In the genomic region with DNA sequence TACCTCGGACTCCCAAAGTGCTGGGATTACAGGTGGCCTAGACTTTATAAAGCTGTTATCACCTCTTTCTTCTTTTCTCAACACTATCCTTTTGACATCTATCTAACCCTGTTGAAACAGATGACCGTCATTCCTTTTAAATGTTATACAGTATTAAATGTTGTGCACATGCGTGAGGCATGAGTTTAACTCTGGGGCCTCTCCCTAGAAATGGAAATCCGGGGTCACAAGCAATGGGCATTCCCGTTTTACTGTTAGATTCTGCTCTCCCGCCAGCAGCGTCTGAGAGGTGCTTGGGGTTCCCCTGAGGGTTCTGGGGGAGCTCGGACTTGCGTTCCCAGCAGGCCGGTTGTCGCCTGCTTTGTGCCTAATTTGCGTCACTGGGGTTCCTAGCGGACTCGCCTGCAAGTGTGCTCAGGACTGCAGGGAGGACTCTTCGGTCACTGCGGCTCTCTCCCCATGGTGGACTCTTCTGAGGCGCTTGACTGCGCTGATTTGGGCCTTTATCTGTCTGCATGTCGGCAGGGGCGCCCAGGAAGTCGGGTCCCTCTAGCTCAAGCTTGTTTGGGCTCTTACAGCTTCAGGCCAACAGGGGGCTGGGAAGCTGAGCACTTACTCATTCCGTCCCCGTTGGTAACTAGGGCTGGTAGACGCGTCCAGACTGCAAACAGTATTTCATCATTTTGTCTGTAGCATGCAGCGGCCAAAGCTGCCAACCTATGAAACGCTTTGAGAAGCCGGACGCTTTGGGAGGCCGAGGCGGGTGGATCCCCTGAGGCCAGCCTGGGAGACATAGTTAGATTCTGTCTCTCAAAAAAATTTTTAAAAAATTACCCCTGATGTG, we compare ENCODE assay signal across 8 cellular contexts. TPM values are rescaled to one million over a fixed set of nuclear protein-coding genes. Genes with fewer than 3 reads are reported as not detected.
A peak's percentile ranks its signal among the peaks of the same experiment; 100 is the strongest.
DNase-seq lines count a peak whose midpoint lies in the region; ATAC-seq and TF ChIP-seq lines count a peak whose summit lies in the region.

No MANE protein-coding gene starts in this region.

- H3K9me3 ChIP-seq in DND-41 (ENCODE audit: insufficient read depth, low read length, severe bottlenecking), result no peaks in the 10 kb centered on the region
- H3K9me3 ChIP-seq in sigmoid colon, result no peaks in the 10 kb centered on the region

- H3K79me2 ChIP-seq in DND-41 (ENCODE audit: insufficient read depth, low read length), result peaks cover 46% of the 10 kb centered on the region

- H3K27me3 ChIP-seq in DND-41 (ENCODE audit: insufficient read depth, low read length, poor library complexity), result no peaks in the 10 kb centered on the region
- H3K27me3 ChIP-seq in sigmoid colon, result no peaks in the 10 kb centered on the region

- peak overlapping the region; percentile 84 for H3K4me2 ChIP-seq in DND-41 (ENCODE audit: insufficient read depth, low read length)

- no peak for TF ChIP-seq POLR2A in sigmoid colon (IDR thresholded peaks at IDR 0.05)

- peak overlapping the region; percentile 98 for H3K9ac ChIP-seq in DND-41 (ENCODE audit: low read depth, low read length)

- 58 to 67% methylated on average over 31 of the region's 31 CpGs for WGBS in sigmoid colon, 2 donors

- no peak for TF ChIP-seq EP300 in sigmoid colon (IDR thresholded peaks at IDR 0.05)

- in situ Hi-C loops in astrocyte of the spinal cord (cut with HindIII; ENCODE audit: low sequenced_read_pairs), result no loop called here

- H3K27ac ChIP-seq in DND-41 (ENCODE audit: low read length) (peak overlapping the region; percentile 98), sigmoid colon (peak overlapping the region; percentile 92 to 97 (median 94))

- peak; percentile 65 for TF ChIP-seq CTCF in DND-41 (IDR thresholded peaks at IDR 0.05; ENCODE audit: borderline replicate concordance, extremely low read depth, low read length, poor library complexity, severe bottlenecking)
- peak; percentile 70 for TF ChIP-seq CTCF in astrocyte of the spinal cord (IDR thresholded peaks at IDR 0.05; ENCODE audit: low read depth, low read length)
- peak in 1 of 4 experiments; percentile 49 for TF ChIP-seq CTCF in sigmoid colon (IDR thresholded peaks at IDR 0.05)

- intact Hi-C loops in sigmoid colon (cut with DNase I), result loop anchor here (1.0 to 5.0 kb wide), 3 partner anchors 31 to 1077 kb away; a partner anchor contains a TSS

- H3K36me3 ChIP-seq in DND-41 (ENCODE audit: insufficient read depth, low read length), result peaks cover 34% of the 10 kb centered on the region
- peaks cover 11 to 23% (median 13%) of the 10 kb centered on the region in 4 donors for H3K36me3 ChIP-seq in sigmoid colon

- ATAC-seq in DND-41 (ENCODE audit: insufficient read depth, low read depth) (peak; percentile 77), GM21423 (IDR thresholded peaks at IDR 0.05; ENCODE audit: unreplicated experiment) (peak; percentile 38)

- DNase-seq in DND-41 (peak; percentile 83), HuH-7.5 (ENCODE audit: low spot score) (peak; percentile 90), T-helper 9 cell (peak; percentile 40), astrocyte of the spinal cord (ENCODE audit: low read depth, low spot score) (peak; percentile 92), hypothalamus (lab: John Stamatoyannopoulos, UW) (peak in 50 of 51 donors; percentile 8 to 85 (median 54)), sigmoid colon (peak; percentile 83), NCI-H2107 (lab: John Stamatoyannopoulos, UW) (no peak)

- H3K4me3 ChIP-seq in DND-41 (ENCODE audit: low read depth in 1 of 2, low read length in 2 of 2) (peak overlapping the region; percentile 41 to 88; a peak in 3 of 4 replicates), astrocyte of the spinal cord (ENCODE audit: low read depth, low read length) (peak overlapping the region; percentile 61), sigmoid colon (peak overlapping the region; percentile 36 to 99 (median 98))

- peak overlapping the region; percentile 96 for H2AFZ ChIP-seq in DND-41 (ENCODE audit: low read depth, low read length)

- H4K20me1 ChIP-seq in DND-41 (ENCODE audit: insufficient read depth, low read length), result peaks cover 23% of the 10 kb centered on the region

- H3K4me1 ChIP-seq in DND-41 (ENCODE audit: insufficient read depth, low read length) (peaks cover 38% of the 10 kb centered on the region), sigmoid colon (peaks cover 2 to 33% (median 26%) of the 10 kb centered on the region in 4 donors)

RNA-seq across cellular contexts. Expression of a gene that starts 1.2 kb away (rescaled TPM):
- 100 to 1,000 TPM; 160 to 186 (median 180) TPM for total RNA-seq in sigmoid colon
- polyA plus RNA-seq in sigmoid colon, result 100 to 1,000 TPM; 258 to 509 (median 321) TPM

RNA-seq across cellular contexts. Expression of a gene that starts 31.6 kb away (rescaled TPM):
- 10 to 100 TPM; 39.2 to 61.2 (median 44.2) TPM for total RNA-seq in sigmoid colon
- 1 to 10 TPM; 2.8 to 5.9 (median 3.6) TPM for polyA plus RNA-seq in sigmoid colon
